Comparison of ENCODE assay signal across 1 cellular context in the genomic region with DNA sequence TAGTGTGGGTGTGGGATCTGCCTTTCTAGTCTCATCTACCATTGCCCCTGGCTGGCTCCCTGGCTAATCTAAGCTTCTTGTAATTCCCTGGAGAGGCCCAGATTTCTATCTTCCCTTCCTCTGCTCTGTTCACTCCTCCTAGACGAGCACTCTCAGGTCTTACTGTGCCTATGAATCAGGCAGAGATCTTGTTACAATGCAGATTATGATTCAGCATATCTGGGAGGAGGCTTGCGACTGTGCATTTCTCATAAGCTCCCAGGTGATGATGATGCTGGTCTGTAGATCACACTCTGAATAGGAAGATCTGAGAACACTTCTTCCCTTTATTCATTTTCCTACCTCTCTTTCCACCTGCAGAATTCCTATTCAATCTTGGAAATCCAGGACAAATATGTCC.
TF ChIP-seq lines count a peak whose summit lies in the region.

No MANE protein-coding gene starts in this region.

TF ChIP-seq in HepG2, 621 proteins besides CTCF, POLR2A, EP300 and RAD21:
- TF ChIP-seq, protein P1, sequence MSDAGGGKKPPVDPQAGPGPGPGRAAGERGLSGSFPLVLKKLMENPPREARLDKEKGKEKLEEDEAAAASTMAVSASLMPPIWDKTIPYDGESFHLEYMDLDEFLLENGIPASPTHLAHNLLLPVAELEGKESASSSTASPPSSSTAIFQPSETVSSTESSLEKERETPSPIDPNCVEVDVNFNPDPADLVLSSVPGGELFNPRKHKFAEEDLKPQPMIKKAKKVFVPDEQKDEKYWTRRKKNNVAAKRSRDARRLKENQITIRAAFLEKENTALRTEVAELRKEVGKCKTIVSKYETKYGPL (CRISPR knock-in tag; IDR thresholded peaks at IDR 0.05), result no peak
- no peak for TF ChIP-seq ZNF484 (CRISPR knock-in tag; IDR thresholded peaks at IDR 0.05; ENCODE audit: borderline replicate concordance, low read depth)
- no peak for TF ChIP-seq ZSCAN30 (CRISPR knock-in tag; IDR thresholded peaks at IDR 0.05)
- no peak for TF ChIP-seq KLF11 (CRISPR knock-in tag; IDR thresholded peaks at IDR 0.05)
- no peak for TF ChIP-seq NFRKB (IDR thresholded peaks at IDR 0.05)
- TF ChIP-seq, protein P2, sequence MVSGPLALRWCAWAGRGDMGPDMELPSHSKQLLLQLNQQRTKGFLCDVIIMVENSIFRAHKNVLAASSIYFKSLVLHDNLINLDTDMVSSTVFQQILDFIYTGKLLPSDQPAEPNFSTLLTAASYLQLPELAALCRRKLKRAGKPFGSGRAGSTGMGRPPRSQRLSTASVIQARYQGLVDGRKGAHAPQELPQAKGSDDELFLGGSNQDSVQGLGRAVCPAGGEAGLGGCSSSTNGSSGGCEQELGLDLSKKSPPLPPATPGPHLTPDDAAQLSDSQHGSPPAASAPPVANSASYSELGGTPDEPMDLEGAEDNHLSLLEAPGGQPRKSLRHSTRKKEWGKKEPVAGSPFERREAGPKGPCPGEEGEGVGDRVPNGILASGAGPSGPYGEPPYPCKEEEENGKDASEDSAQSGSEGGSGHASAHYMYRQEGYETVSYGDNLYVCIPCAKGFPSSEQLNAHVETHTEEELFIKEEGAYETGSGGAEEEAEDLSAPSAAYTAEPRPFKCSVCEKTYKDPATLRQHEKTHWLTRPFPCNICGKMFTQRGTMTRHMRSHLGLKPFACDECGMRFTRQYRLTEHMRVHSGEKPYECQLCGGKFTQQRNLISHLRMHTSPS (CRISPR knock-in tag; IDR thresholded peaks at IDR 0.05; ENCODE audit: low read depth), result no peak
- no peak for TF ChIP-seq EED (CRISPR knock-in tag; IDR thresholded peaks at IDR 0.05)
- TF ChIP-seq HNRNPH1 (optimal IDR thresholded peaks at IDR 0.05; ENCODE audit: low read depth, low read length), result no peak
- TF ChIP-seq TOPORS (CRISPR knock-in tag; IDR thresholded peaks at IDR 0.05), result no peak
- TF ChIP-seq, protein P3, sequence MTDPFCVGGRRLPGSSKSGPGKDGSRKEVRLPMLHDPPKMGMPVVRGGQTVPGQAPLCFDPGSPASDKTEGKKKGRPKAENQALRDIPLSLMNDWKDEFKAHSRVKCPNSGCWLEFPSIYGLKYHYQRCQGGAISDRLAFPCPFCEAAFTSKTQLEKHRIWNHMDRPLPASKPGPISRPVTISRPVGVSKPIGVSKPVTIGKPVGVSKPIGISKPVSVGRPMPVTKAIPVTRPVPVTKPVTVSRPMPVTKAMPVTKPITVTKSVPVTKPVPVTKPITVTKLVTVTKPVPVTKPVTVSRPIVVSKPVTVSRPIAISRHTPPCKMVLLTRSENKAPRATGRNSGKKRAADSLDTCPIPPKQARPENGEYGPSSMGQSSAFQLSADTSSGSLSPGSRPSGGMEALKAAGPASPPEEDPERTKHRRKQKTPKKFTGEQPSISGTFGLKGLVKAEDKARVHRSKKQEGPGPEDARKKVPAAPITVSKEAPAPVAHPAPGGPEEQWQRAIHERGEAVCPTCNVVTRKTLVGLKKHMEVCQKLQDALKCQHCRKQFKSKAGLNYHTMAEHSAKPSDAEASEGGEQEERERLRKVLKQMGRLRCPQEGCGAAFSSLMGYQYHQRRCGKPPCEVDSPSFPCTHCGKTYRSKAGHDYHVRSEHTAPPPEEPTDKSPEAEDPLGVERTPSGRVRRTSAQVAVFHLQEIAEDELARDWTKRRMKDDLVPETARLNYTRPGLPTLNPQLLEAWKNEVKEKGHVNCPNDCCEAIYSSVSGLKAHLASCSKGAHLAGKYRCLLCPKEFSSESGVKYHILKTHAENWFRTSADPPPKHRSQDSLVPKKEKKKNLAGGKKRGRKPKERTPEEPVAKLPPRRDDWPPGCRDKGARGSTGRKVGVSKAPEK (CRISPR knock-in tag; IDR thresholded peaks at IDR 0.05; ENCODE audit: borderline replicate concordance), result no peak
